ENCODE assay signal across 19 cellular contexts in genomic region chr10:48495282-48496045, GRCh38.
A peak's percentile ranks its signal among the peaks of the same experiment; 100 is the strongest.
DNase-seq lines count a peak whose midpoint lies in the region; ATAC-seq and TF ChIP-seq lines count a peak whose summit lies in the region.
"Had no signal": no experiment of that assay in that cellular context is flagged by ENCODE, and none has a peak within 500 bp of the region (broad histone marks: within the 10 kb centered on the region; RNA-seq: fewer than 3 reads in every experiment).

No MANE protein-coding gene starts in this region.

- peaks cover 41 to 91% of the 10 kb centered on the region in 2 experiments for H3K79me1 ChIP-seq in IMR-90 (ENCODE audit: low read depth in 1 of 2, low read length in 2 of 2)

- H4K91ac ChIP-seq in IMR-90 (ENCODE audit: insufficient read depth, low read depth, low read length), result 0 out of 2 replicates have a peak overlapping the region, but pooled peaks have one; percentile 12

- TF ChIP-seq RAD21 in IMR-90 (IDR thresholded peaks at IDR 0.05; ENCODE audit: low read length), result no peak
- TF ChIP-seq RAD21 in SK-N-SH (IDR thresholded peaks at IDR 0.05; ENCODE audit: low read length), result no peak

- H4K20me1 ChIP-seq in IMR-90 (ENCODE audit: insufficient read depth, low read length) (peaks cover 39% of the 10 kb centered on the region; the same call in 1 of the 2 replicates), SK-N-SH (ENCODE audit: insufficient read depth) (peaks cover 37% of the 10 kb centered on the region; the same call in 1 of the 2 replicates)

- no peak overlapping the region for H2AFZ ChIP-seq in IMR-90 (replicated peaks; ENCODE audit: low read length, poor library complexity)
- H2AFZ ChIP-seq in SK-N-SH (ENCODE audit: low read depth), result no peak overlapping the region
- H2AFZ ChIP-seq: PC-9 had no signal

- POLR2A ChIA-PET in IMR-90 (lab: Charles Lee; ENCODE audit: unreplicated experiment), result no interaction called here
- POLR2A ChIA-PET in SK-N-SH (lab: Yijun Ruan, JAX), result no interaction called here

- H2AK5ac ChIP-seq in IMR-90 (ENCODE audit: low read depth, low read length), result no peak overlapping the region

- peaks cover 4% of the 10 kb centered on the region for H3F3A ChIP-seq in SK-N-SH (replicated peaks; ENCODE audit: insufficient read depth)

- H3K56ac ChIP-seq in IMR-90 (ENCODE audit: extremely low read depth, insufficient read depth, low read length), result no peak overlapping the region

- TF ChIP-seq EP300 in esophagus muscularis mucosa (IDR thresholded peaks at IDR 0.05) (no peak), SK-N-SH (IDR thresholded peaks at IDR 0.05; ENCODE audit: borderline replicate concordance in 1 of 2, low read depth in 1 of 2, low read length in 1 of 2) (no peak)

- no peak overlapping the region for H3K27ac ChIP-seq in IMR-90 (ENCODE audit: insufficient read depth, low read length)
- H3K27ac ChIP-seq in esophagus muscularis mucosa (replicated peaks in 1 of 4), result no peak overlapping the region
- H3K27ac ChIP-seq in prostate gland, result no peak overlapping the region
- no peak overlapping the region for H3K27ac ChIP-seq in SK-N-SH (ENCODE audit: low read depth in 2 of 2, low read length in 1 of 2)
- H3K27ac ChIP-seq: PC-9, SJSA1 had no signal

- no peak overlapping the region for H4K8ac ChIP-seq in IMR-90 (ENCODE audit: low read depth in 2 of 2, low read length in 2 of 2)

- peak; percentile 20 for DNase-seq in D341Med (ENCODE audit: low spot score)
- DNase-seq in IMR-90, result no peak
- peak; percentile 87 for DNase-seq in esophagus muscularis mucosa (ENCODE audit: extremely low spot score)
- peak; percentile 3 for DNase-seq in prostate gland (ENCODE audit: low spot score)
- no peak for DNase-seq in SK-N-SH
- no peak for DNase-seq in stimulated activated CD4-positive, alpha-beta T cell treated with anti-CD3 and anti-CD28 coated beads, Interleukin-2, amount 100 ng/mL, for 48 hours
- DNase-seq: BE2C; CD4-positive, alpha-beta T cell; DMS79; KG1; NCI-H1048; NCI-H146; NCI-H2081; NCI-H510A; NCI-H82; PC-9 had no signal

- peaks cover 20% of the 10 kb centered on the region for H3K4me1 ChIP-seq in IMR-90 (ENCODE audit: control insufficient read depth, insufficient read depth, low read length)
- peaks cover 7 to 11% (median 10%) of the 10 kb centered on the region in 4 donors for H3K4me1 ChIP-seq in esophagus muscularis mucosa
- no peaks in the 10 kb centered on the region for H3K4me1 ChIP-seq in prostate gland (replicated peaks)
- peaks cover 18 to 20% of the 10 kb centered on the region in 2 experiments; a peak in 2 of 4 replicates for H3K4me1 ChIP-seq in SK-N-SH (ENCODE audit: control insufficient read depth in 1 of 2, insufficient read depth in 2 of 2, low read depth in 1 of 2, low read length in 1 of 2)
- H3K4me1 ChIP-seq: HAP-1 had no signal

- H3K9me2 ChIP-seq in SK-N-SH, result no peaks in the 10 kb centered on the region

- H2BK120ac ChIP-seq in IMR-90 (ENCODE audit: low read depth, low read length), result no peak overlapping the region

- WGBS in IMR-90 (ENCODE audit: extremely low coverage in 2 of 2, insufficient read length in 1 of 2), 2 experiments, result 67% methylated on average over 1 of the region's 11 CpGs; no CpG with 5 or more reads in 1 of the 2 experiments
- 96% methylated on average over 10 of the region's 11 CpGs for WGBS in esophagus muscularis mucosa
- 83% methylated on average over 11 of the region's 11 CpGs for WGBS in prostate gland
- WGBS in SK-N-SH (ENCODE audit: low lambda C conversion rate), result 94% methylated on average over 9 of the region's 11 CpGs

- no peak for TF ChIP-seq CTCF in IMR-90 (conservative IDR thresholded peaks at IDR 0.05; ENCODE audit: low read depth, low read length)
- no peak for TF ChIP-seq CTCF in esophagus muscularis mucosa (IDR thresholded peaks at IDR 0.05)
- TF ChIP-seq CTCF in prostate gland (IDR thresholded peaks at IDR 0.05), result no peak
- no peak for TF ChIP-seq CTCF in SK-N-SH (IDR thresholded peaks at IDR 0.05)

- intact Hi-C loops in IMR-90 (cut with micrococcal nuclease), result no loop called here
- intact Hi-C loops in esophagus muscularis mucosa (cut with DNase I), result no loop called here
- intact Hi-C loops in prostate gland (cut with DNase I), result no loop called here

- no peak overlapping the region; the same call in 1 of the 2 replicates for H3K18ac ChIP-seq in IMR-90 (ENCODE audit: low read depth, low read length)

- H3K79me2 ChIP-seq in SK-N-SH (ENCODE audit: insufficient read depth), result peaks cover 89% of the 10 kb centered on the region

- H3K9me3 ChIP-seq in IMR-90 (ENCODE audit: control insufficient read depth, insufficient read depth, low read length), result no peaks in the 10 kb centered on the region
- H3K9me3 ChIP-seq in esophagus muscularis mucosa, result no peaks in the 10 kb centered on the region
- H3K9me3 ChIP-seq in prostate gland, result no peaks in the 10 kb centered on the region
- H3K9me3 ChIP-seq in SK-N-SH, result no peaks in the 10 kb centered on the region
- H3K9me3 ChIP-seq: BE2C, HAP-1, SJSA1 had no signal

- no peak overlapping the region for H2BK15ac ChIP-seq in IMR-90 (ENCODE audit: low read depth, low read length)

- peak overlapping the region; percentile 12 for H2AK9ac ChIP-seq in IMR-90 (replicated peaks; ENCODE audit: low read depth, low read length, poor library complexity)

- BruUV-seq in IMR-90 (replicated peaks; lab: Mats Ljungman, UMichigan), result no TSS peak

- TF ChIP-seq POLR2A in IMR-90 (IDR thresholded peaks at IDR 0.05; ENCODE audit: low read depth, low read length), result no peak
- TF ChIP-seq POLR2A in esophagus muscularis mucosa (IDR thresholded peaks at IDR 0.05; ENCODE audit: low read depth), result no peak
- TF ChIP-seq POLR2A in prostate gland (IDR thresholded peaks at IDR 0.05), result no peak

- no peak overlapping the region for H2BK5ac ChIP-seq in IMR-90 (ENCODE audit: low read depth, low read length, poor library complexity, severe bottlenecking)

- dilution Hi-C loops in IMR-90 (cut with HindIII; ENCODE audit: low sequenced_read_pairs, unreplicated experiment), result no loop called here

- H3K4me2 ChIP-seq in IMR-90 (ENCODE audit: low read depth, low read length), result no peak overlapping the region
- no peak overlapping the region for H3K4me2 ChIP-seq in SK-N-SH
- H3K4me2 ChIP-seq: PC-9 had no signal

- ATAC-seq in IMR-90 (ENCODE audit: low read depth) (no peak), HG03460 (IDR thresholded peaks at IDR 0.05; ENCODE audit: unreplicated experiment) (no peak)

- peaks cover 43% of the 10 kb centered on the region for H3K9me1 ChIP-seq in IMR-90 (ENCODE audit: insufficient read depth, low read length)

- H3K4ac ChIP-seq in IMR-90 (ENCODE audit: low read depth, low read length), result peak overlapping the region; percentile 8; the same call in 1 of the 2 replicates

- H3K36me3 ChIP-seq in IMR-90 (ENCODE audit: control insufficient read depth, insufficient read depth, low read length) (no peaks in the 10 kb centered on the region), esophagus muscularis mucosa (no peaks in the 10 kb centered on the region), prostate gland (no peaks in the 10 kb centered on the region), SK-N-SH (replicated peaks in 1 of 2; ENCODE audit: control insufficient read depth in 1 of 2, insufficient read depth in 2 of 2, low read length in 1 of 2) (no peaks in the 10 kb centered on the region)
- H3K36me3 ChIP-seq: BE2C, HAP-1, SJSA1 had no signal

- H2BK20ac ChIP-seq in IMR-90 (ENCODE audit: low read depth, low read length), result no peak overlapping the region

- H3K14ac ChIP-seq in IMR-90 (replicated peaks; ENCODE audit: low read depth, low read length), result no peak overlapping the region

- H3K27me3 ChIP-seq in IMR-90 (ENCODE audit: control insufficient read depth, insufficient read depth, low read length), result no peaks in the 10 kb centered on the region
- peaks cover 0 to 6% (median 0%) of the 10 kb centered on the region in 4 donors for H3K27me3 ChIP-seq in esophagus muscularis mucosa
- H3K27me3 ChIP-seq in prostate gland (replicated peaks; ENCODE audit: insufficient read depth), result no peaks in the 10 kb centered on the region
- no peaks in the 10 kb centered on the region for H3K27me3 ChIP-seq in SK-N-SH (ENCODE audit: insufficient read depth)
- H3K27me3 ChIP-seq: BE2C, SJSA1 had no signal

- no peak overlapping the region for H3K9ac ChIP-seq in IMR-90 (ENCODE audit: low read depth, low read length)
- no peak overlapping the region for H3K9ac ChIP-seq in SK-N-SH

- H4K5ac ChIP-seq in IMR-90 (ENCODE audit: low read depth, low read length), result no peak overlapping the region

- in situ Hi-C loops in IMR-90 (cut with MboI; ENCODE audit: low sequenced_read_pairs), result no loop called here

- CTCF ChIA-PET in IMR-90 (lab: Yijun Ruan, JAX), result interaction anchor here (0.6 to 0.7 kb wide), 3 partner anchors 11 to 173 kb away, joined by 3 read pairs; no protein-coding TSS in a partner anchor
- CTCF ChIA-PET in SK-N-SH (lab: Yijun Ruan, JAX), result interaction anchor here (0.9 to 2.1 kb wide), 5 partner anchors 9 to 161 kb away, joined by 3 to 9 read pairs (median 3); no protein-coding TSS in a partner anchor

- H3K4me3 ChIP-seq in IMR-90 (ENCODE audit: insufficient read depth, low read depth, low read length) (no peak overlapping the region), esophagus muscularis mucosa (no peak overlapping the region), prostate gland (no peak overlapping the region), SK-N-SH (ENCODE audit: low read depth in 2 of 2, low read length in 1 of 2) (no peak overlapping the region)
- H3K4me3 ChIP-seq: HAP-1, PC-9, SJSA1 had no signal

- H3K23ac ChIP-seq in IMR-90 (ENCODE audit: low read depth, low read length), result no peak overlapping the region

TF ChIP-seq in IMR-90, 13 proteins besides CTCF, POLR2A, EP300 and RAD21 (continues in another document):
- TF ChIP-seq MAFK (IDR thresholded peaks at IDR 0.05; ENCODE audit: low read depth, low read length) (no peak), RFX5 (IDR thresholded peaks at IDR 0.05; ENCODE audit: low read depth, low read length) (no peak), RCOR1 (IDR thresholded peaks at IDR 0.05; ENCODE audit: insufficient replicate concordance, low read length) (no peak), SMC3 (IDR thresholded peaks at IDR 0.05; ENCODE audit: low read depth, low read length) (no peak), FOS (IDR thresholded peaks at IDR 0.05; ENCODE audit: low read depth, low read length) (no peak), BHLHE40 (IDR thresholded peaks at IDR 0.05; ENCODE audit: low read depth, low read length) (no peak)

TF ChIP-seq in SK-N-SH, 30 proteins besides CTCF, POLR2A, EP300 and RAD21 (continues in another document):
- TF ChIP-seq SMC3 (IDR thresholded peaks at IDR 0.05; ENCODE audit: low read depth, low read length) (no peak), NRF1 (IDR thresholded peaks at IDR 0.05; ENCODE audit: low read depth, low read length) (no peak), MEF2A (IDR thresholded peaks at IDR 0.05; ENCODE audit: borderline replicate concordance, low read depth) (no peak)
- TF ChIP-seq, protein P1, sequence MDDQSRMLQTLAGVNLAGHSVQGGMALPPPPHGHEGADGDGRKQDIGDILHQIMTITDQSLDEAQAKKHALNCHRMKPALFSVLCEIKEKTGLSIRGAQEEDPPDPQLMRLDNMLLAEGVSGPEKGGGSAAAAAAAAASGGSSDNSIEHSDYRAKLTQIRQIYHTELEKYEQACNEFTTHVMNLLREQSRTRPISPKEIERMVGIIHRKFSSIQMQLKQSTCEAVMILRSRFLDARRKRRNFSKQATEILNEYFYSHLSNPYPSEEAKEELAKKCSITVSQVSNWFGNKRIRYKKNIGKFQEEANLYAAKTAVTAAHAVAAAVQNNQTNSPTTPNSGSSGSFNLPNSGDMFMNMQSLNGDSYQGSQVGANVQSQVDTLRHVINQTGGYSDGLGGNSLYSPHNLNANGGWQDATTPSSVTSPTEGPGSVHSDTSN (IDR thresholded peaks at IDR 0.05), result no peak

Comparison
In these comparisons a context has a peak if more than half of its experiments do, and no peak if none do; other contexts are left out.
1. DNase-seq: peak in D341Med (single experiment), esophagus muscularis mucosa (single experiment) and prostate gland (single experiment); none in IMR-90 (single experiment), SK-N-SH (single experiment) and stimulated activated CD4-positive, alpha-beta T cell treated with anti-CD3 and anti-CD28 coated beads, Interleukin-2, amount 100 ng/mL, for 48 hours (0 of 2).